Comparison of ENCODE assay signal across 9 cellular contexts in genomic region chr1:28869952-28870351, GRCh38. TPM values are rescaled to one million over a fixed set of nuclear protein-coding genes. Genes with fewer than 3 reads are reported as not detected.
"Had no signal": no experiment of that assay in that cellular context is flagged by ENCODE, and none has a peak within 500 bp of the region (broad histone marks: within the 10 kb centered on the region; RNA-seq: fewer than 3 reads in every experiment).

No MANE protein-coding gene starts in this region.

- H3K4me3 ChIP-seq: GM12878 had no signal

- DNase-seq: GDM1, GF-D8 had no signal

- FAIRE-seq: G401.6, GM12878, GM12891, GM12892, GM18507, GM19239 had no signal

- ATAC-seq: GM12878 had no signal

RNA-seq across cellular contexts. Expression of gene OPRD1, which starts 58.0 kb away (rescaled TPM):
- total RNA-seq: G401, GM12878 had no signal
